ENCODE assay signal across 1 cellular context in genomic region chr12:56007148-56007891, GRCh38.
TF ChIP-seq lines count a peak whose summit lies in the region.

No MANE protein-coding gene starts in this region.

TF ChIP-seq in HepG2, 621 proteins besides CTCF, POLR2A, EP300 and RAD21 (continued from another document and continues in another):
- TF ChIP-seq ZXDC (CRISPR knock-in tag; IDR thresholded peaks at IDR 0.05) = no peak
- TF ChIP-seq CBFB (CRISPR knock-in tag; IDR thresholded peaks at IDR 0.05) = 0 out of 2 replicates have a peak, but pooled peaks have one; percentile 41
- TF ChIP-seq ZNF503 (CRISPR knock-in tag; IDR thresholded peaks at IDR 0.05) = no peak
- peak; percentile 26; the same call in 1 of the 2 replicates for TF ChIP-seq ZNF788 (CRISPR knock-in tag; IDR thresholded peaks at IDR 0.05; ENCODE audit: borderline replicate concordance)
- TF ChIP-seq BCL6 (CRISPR knock-in tag; IDR thresholded peaks at IDR 0.05) = peak; percentile 19; the same call in 1 of the 2 replicates
- no peak for TF ChIP-seq ZNF737 (CRISPR knock-in tag; IDR thresholded peaks at IDR 0.05; ENCODE audit: borderline replicate concordance)
- TF ChIP-seq, protein P1, sequence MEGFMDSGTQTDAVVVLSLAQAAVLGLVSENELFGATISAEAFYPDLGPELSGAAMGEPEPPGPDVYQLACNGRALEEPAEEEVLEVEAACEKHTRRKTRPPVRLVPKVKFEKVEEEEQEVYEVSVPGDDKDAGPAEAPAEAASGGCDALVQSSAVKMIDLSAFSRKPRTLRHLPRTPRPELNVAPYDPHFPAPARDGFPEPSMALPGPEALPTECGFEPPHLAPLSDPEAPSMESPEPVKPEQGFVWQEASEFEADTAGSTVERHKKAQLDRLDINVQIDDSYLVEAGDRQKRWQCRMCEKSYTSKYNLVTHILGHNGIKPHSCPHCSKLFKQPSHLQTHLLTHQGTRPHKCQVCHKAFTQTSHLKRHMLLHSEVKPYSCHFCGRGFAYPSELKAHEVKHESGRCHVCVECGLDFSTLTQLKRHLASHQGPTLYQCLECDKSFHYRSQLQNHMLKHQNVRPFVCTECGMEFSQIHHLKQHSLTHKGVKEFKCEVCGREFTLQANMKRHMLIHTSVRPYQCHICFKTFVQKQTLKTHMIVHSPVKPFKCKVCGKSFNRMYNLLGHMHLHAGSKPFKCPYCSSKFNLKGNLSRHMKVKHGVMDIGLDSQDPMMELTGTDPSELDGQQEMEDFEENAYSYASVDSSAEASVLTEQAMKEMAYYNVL (CRISPR knock-in tag; IDR thresholded peaks at IDR 0.05; ENCODE audit: borderline replicate concordance) = no peak
- TF ChIP-seq IRX3 (CRISPR knock-in tag; IDR thresholded peaks at IDR 0.05; ENCODE audit: borderline replicate concordance, low read depth) = no peak
- no peak for TF ChIP-seq ZNF282 (IDR thresholded peaks at IDR 0.05; ENCODE audit: partially characterized antibody)
- no peak for TF ChIP-seq ZNF230 (CRISPR knock-in tag; IDR thresholded peaks at IDR 0.05)
- no peak for TF ChIP-seq ZFP36 (IDR thresholded peaks at IDR 0.05; ENCODE audit: borderline replicate concordance, low read depth, low read length, partially characterized antibody)
- peak; percentile 38; the same call in 1 of the 2 replicates for TF ChIP-seq YEATS4 (CRISPR knock-in tag; IDR thresholded peaks at IDR 0.05; ENCODE audit: borderline replicate concordance)
- TF ChIP-seq ZNF143 (CRISPR knock-in tag; IDR thresholded peaks at IDR 0.05) = peak; percentile 80
- peak; percentile 47; the same call in 1 of the 2 replicates for TF ChIP-seq POLR2G (IDR thresholded peaks at IDR 0.05; ENCODE audit: low read depth, low read length)
- TF ChIP-seq PHF20 (CRISPR knock-in tag; IDR thresholded peaks at IDR 0.05) = peak; percentile 65
- no peak for TF ChIP-seq CREB3 (CRISPR knock-in tag; IDR thresholded peaks at IDR 0.05)
- TF ChIP-seq MBNL3 (CRISPR knock-in tag; conservative IDR thresholded peaks at IDR 0.05) = no peak
- TF ChIP-seq, protein P2, sequence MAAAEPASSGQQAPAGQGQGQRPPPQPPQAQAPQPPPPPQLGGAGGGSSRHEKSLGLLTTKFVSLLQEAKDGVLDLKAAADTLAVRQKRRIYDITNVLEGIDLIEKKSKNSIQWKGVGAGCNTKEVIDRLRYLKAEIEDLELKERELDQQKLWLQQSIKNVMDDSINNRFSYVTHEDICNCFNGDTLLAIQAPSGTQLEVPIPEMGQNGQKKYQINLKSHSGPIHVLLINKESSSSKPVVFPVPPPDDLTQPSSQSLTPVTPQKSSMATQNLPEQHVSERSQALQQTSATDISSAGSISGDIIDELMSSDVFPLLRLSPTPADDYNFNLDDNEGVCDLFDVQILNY (CRISPR knock-in tag; conservative IDR thresholded peaks at IDR 0.05) = 0 out of 2 replicates have a peak, but pooled peaks have one; percentile 11
- TF ChIP-seq KLF15 (CRISPR knock-in tag; IDR thresholded peaks at IDR 0.05; ENCODE audit: borderline replicate concordance) = no peak
- TF ChIP-seq ARID2 (CRISPR knock-in tag; IDR thresholded peaks at IDR 0.05; ENCODE audit: borderline replicate concordance) = no peak
- TF ChIP-seq, protein P3, sequence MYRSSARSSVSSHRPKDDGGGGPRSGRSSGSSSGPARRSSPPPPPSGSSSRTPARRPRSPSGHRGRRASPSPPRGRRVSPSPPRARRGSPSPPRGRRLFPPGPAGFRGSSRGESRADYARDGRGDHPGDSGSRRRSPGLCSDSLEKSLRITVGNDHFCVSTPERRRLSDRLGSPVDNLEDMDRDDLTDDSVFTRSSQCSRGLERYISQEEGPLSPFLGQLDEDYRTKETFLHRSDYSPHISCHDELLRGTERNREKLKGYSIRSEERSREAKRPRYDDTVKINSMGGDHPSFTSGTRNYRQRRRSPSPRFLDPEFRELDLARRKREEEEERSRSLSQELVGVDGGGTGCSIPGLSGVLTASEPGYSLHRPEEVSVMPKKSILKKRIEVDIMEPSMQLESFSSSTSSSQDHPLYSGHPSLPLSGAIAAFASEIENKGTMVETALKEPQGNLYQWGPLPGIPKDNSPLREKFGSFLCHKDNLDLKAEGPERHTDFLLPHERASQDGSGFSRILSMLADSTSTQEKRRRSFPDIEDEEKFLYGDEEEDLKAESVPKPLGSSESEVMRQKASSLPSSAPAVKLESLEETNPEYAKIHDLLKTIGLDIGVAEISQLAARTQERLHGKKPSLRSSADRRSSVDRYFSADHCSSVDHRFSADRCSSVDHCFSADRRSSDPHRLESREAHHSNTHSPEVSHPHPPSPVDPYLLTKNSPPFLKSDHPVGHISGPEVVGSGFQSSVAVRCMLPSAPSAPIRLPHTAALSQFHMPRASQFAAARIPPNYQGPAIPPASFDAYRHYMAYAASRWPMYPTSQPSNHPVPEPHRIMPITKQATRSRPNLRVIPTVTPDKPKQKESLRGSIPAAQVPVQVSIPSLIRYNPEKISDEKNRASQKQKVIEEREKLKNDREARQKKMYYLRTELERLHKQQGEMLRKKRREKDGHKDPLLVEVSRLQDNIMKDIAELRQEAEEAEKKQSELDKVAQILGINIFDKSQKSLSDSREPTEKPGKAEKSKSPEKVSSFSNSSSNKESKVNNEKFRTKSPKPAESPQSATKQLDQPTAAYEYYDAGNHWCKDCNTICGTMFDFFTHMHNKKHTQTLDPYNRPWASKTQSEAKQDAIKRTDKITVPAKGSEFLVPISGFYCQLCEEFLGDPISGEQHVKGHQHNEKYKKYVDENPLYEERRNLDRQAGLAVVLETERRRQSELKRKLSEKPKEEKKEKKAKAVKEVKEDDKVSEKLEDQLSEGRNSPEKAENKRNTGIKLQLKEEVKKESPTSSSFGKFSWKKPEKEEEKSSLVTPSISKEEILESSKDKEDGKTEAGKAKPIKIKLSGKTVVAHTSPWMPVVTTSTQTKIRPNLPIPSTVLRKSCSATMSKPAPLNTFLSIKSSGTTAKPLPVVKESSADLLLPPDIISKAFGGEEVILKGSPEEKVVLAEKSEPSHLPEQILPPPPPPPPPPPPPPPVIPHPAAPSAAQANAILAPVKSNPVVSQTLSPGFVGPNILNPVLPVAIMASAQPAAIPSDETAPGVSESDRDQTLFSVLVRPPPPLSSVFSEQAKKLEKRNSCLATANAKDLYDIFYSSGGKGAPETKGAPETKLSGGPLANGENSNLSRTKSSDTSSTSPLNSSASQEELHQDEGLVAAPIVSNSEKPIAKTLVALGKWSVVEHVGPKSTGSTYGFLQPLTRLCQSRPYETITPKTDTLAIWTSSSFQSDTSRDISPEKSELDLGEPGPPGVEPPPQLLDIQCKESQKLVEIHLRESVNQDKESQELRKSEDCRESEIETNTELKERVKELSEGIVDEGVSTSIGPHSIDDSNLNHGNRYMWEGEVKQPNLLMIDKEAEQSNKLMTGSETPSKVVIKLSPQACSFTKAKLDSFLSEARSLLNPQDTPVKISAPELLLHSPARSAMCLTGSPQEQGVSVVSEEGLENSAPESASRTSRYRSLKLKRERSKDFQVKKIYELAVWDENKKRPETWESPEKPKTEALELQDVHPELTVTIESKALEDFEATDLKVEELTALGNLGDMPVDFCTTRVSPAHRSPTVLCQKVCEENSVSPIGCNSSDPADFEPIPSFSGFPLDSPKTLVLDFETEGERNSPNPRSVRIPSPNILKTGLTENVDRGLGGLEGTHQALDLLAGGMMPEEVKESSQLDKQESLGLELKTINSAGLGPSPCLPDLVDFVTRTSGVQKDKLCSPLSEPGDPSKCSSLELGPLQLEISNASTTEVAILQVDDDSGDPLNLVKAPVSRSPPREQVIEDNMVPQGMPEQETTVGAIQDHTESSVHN (CRISPR knock-in tag; IDR thresholded peaks at IDR 0.05) = no peak
- no peak for TF ChIP-seq ZNF75D (CRISPR knock-in tag; IDR thresholded peaks at IDR 0.05; ENCODE audit: borderline replicate concordance)
- TF ChIP-seq ZSCAN31 (CRISPR knock-in tag; IDR thresholded peaks at IDR 0.05; ENCODE audit: low read depth) = 0 out of 2 replicates have a peak, but pooled peaks have one; percentile 45
- TF ChIP-seq POLR2AphosphoS2 (IDR thresholded peaks at IDR 0.05; ENCODE audit: low read depth, low read length) = peak; percentile 88; the same call in 1 of the 2 replicates
- TF ChIP-seq NONO (IDR thresholded peaks at IDR 0.05) = no peak
- peak; percentile 61 for TF ChIP-seq NONO (CRISPR knock-in tag; conservative IDR thresholded peaks at IDR 0.05)
- TF ChIP-seq KMT2A (CRISPR knock-in tag; IDR thresholded peaks at IDR 0.05) = 0 out of 2 replicates have a peak, but pooled peaks have one; percentile 17
- TF ChIP-seq SRSF4 (IDR thresholded peaks at IDR 0.05; ENCODE audit: low read depth, low read length, poor library complexity, severe bottlenecking) = no peak
- TF ChIP-seq HNF1A (IDR thresholded peaks at IDR 0.05; ENCODE audit: low read depth) = no peak
- TF ChIP-seq HNF1A (CRISPR knock-in tag; IDR thresholded peaks at IDR 0.05; ENCODE audit: borderline replicate concordance) = no peak
- no peak for TF ChIP-seq ZNF567 (CRISPR knock-in tag; IDR thresholded peaks at IDR 0.05; ENCODE audit: borderline replicate concordance)
- TF ChIP-seq ZNF557 (CRISPR knock-in tag; IDR thresholded peaks at IDR 0.05) = no peak
